Comparison of ENCODE assay signal across 23 cellular contexts in the genomic region with DNA sequence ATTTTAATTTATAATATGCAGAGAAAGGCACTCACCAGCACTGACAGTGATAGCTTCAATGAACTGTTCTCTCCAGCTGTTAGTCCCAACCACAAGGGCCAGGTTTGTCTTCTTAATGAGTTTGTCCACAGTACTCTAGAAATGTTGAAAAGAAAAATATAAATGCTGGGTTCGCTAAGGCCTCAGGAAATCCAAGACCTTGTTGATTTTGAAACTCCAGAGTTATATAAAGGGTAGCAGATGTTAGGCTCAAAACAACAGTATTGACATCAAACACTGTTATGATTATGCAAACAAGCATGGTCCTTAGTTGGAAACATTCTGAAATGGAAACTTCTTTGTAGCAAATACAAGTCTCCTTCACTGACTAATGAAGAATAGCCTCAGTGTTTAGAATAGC.
DNase-seq lines count a peak whose midpoint lies in the region; ATAC-seq lines count a peak whose summit lies in the region.
"Had no signal": no experiment of that assay in that cellular context is flagged by ENCODE, and none has a peak within 500 bp of the region (broad histone marks: within the 10 kb centered on the region; RNA-seq: fewer than 3 reads in every experiment).

No MANE protein-coding gene starts in this region.

- H3K4me1 Mint-ChIP-seq in immature natural killer cell: no peaks in the 10 kb centered on the region
- H3K4me1 Mint-ChIP-seq in stimulated activated naive B cell treated with anti-CD40 and anti-IgM and Interleukin-4, amounts not matched to agents 10 μg/mL and 1 μg/mL and 100 μg/mL, for 72 hours: no peaks in the 10 kb centered on the region
- H3K4me1 Mint-ChIP-seq: activated naive CD8-positive, alpha-beta T cell treated with anti-CD3 and anti-CD28 coated beads for 36 hours; B cell; nephron progenitor cell had no signal

- H3K27ac Mint-ChIP-seq in immature natural killer cell: no peak overlapping the region
- no peak overlapping the region for H3K27ac Mint-ChIP-seq in stimulated activated naive B cell treated with anti-CD40 and anti-IgM and Interleukin-4, amounts not matched to agents 10 μg/mL and 1 μg/mL and 100 μg/mL, for 72 hours
- H3K27ac Mint-ChIP-seq: activated naive CD8-positive, alpha-beta T cell treated with anti-CD3 and anti-CD28 coated beads for 36 hours; B cell; nephron progenitor cell had no signal

- ATAC-seq in GM19324 (IDR thresholded peaks at IDR 0.05; ENCODE audit: low FRiP score, unreplicated experiment): peak; percentile 66
- no peak for ATAC-seq in stimulated activated naive B cell treated with anti-CD40 and anti-IgM and Interleukin-4, amounts not matched to agents 10 μg/mL and 1 μg/mL and 100 μg/mL, for 72 hours (replicated peaks)
- ATAC-seq: esophagus mucosa had no signal

- H3K36me3 Mint-ChIP-seq in immature natural killer cell: no peaks in the 10 kb centered on the region
- no peaks in the 10 kb centered on the region for H3K36me3 Mint-ChIP-seq in stimulated activated naive B cell treated with anti-CD40 and anti-IgM and Interleukin-4, amounts not matched to agents 10 μg/mL and 1 μg/mL and 100 μg/mL, for 72 hours
- H3K36me3 Mint-ChIP-seq: activated naive CD8-positive, alpha-beta T cell treated with anti-CD3 and anti-CD28 coated beads for 36 hours had no signal

- DNase-seq in DMS 273 (lab: John Stamatoyannopoulos, UW; ENCODE audit: unreplicated experiment) (peak; percentile 29), DMS 273 treated with DMSO at 0.1 percent for 48 hours (lab: John Stamatoyannopoulos, UW) (no peak), NCI-H1694 treated with DMSO at 0.1 percent for 48 hours (lab: John Stamatoyannopoulos, UW) (peak; percentile 50), fibroblast of the conjunctiva (ENCODE audit: low read depth) (peak; percentile 33), immature natural killer cell (no peak)
- no peak for DNase-seq in stimulated activated naive B cell treated with anti-CD40 and anti-IgM and Interleukin-4, amounts not matched to agents 10 μg/mL and 1 μg/mL and 100 μg/mL, for 72 hours
- DNase-seq in stimulated activated CD4-positive, alpha-beta T cell treated with anti-CD3 and anti-CD28 coated beads, Interleukin-2, amount 100 ng/mL, for 24 hours: no peak
- DNase-seq: activated CD4-positive, alpha-beta T cell treated with anti-CD3 and anti-CD28 coated beads, Interleukin-2, amount 50 U/mL, for 1 hour; activated CD8-positive, alpha-beta memory T cell treated with anti-CD3 and anti-CD28 coated beads, Interleukin-2, amount 50 U/mL, for 48 hours; activated naive CD8-positive, alpha-beta T cell treated with anti-CD3 and anti-CD28 coated beads for 36 hours; COR-L47; effector memory CD4-positive, alpha-beta T cell; glutamatergic neuron; MG63; NCI-H187; NCI-H524; nephron progenitor cell; sigmoid colon; upper lobe of left lung; WERI-Rb-1 had no signal

- H3K9me3 Mint-ChIP-seq in immature natural killer cell: peaks cover 0 to 7% (median 0%) of the 10 kb centered on the region in 6 donors
- H3K9me3 Mint-ChIP-seq in stimulated activated naive B cell treated with anti-CD40 and anti-IgM and Interleukin-4, amounts not matched to agents 10 μg/mL and 1 μg/mL and 100 μg/mL, for 72 hours: no peaks in the 10 kb centered on the region
- H3K9me3 Mint-ChIP-seq: activated naive CD8-positive, alpha-beta T cell treated with anti-CD3 and anti-CD28 coated beads for 36 hours; nephron progenitor cell had no signal

- peaks cover 0 to 4% (median 0%) of the 10 kb centered on the region in 3 donors for H3K27me3 Mint-ChIP-seq in immature natural killer cell (ENCODE audit: low read depth in 3 of 3)
- H3K27me3 Mint-ChIP-seq in stimulated activated naive B cell treated with anti-CD40 and anti-IgM and Interleukin-4, amounts not matched to agents 10 μg/mL and 1 μg/mL and 100 μg/mL, for 72 hours: no peaks in the 10 kb centered on the region
- H3K27me3 Mint-ChIP-seq: activated naive CD8-positive, alpha-beta T cell treated with anti-CD3 and anti-CD28 coated beads for 36 hours; B cell had no signal

- H3K4me3 Mint-ChIP-seq in immature natural killer cell: no peak overlapping the region
- no peak overlapping the region for H3K4me3 Mint-ChIP-seq in stimulated activated naive B cell treated with anti-CD40 and anti-IgM and Interleukin-4, amounts not matched to agents 10 μg/mL and 1 μg/mL and 100 μg/mL, for 72 hours
- H3K4me3 Mint-ChIP-seq: activated naive CD8-positive, alpha-beta T cell treated with anti-CD3 and anti-CD28 coated beads for 36 hours; B cell; nephron progenitor cell had no signal

Comparison
In these comparisons a context has a peak if more than half of its experiments do, and no peak if none do; other contexts are left out.
1. DNase-seq: peak in DMS 273 (single experiment), NCI-H1694 treated with DMSO at 0.1 percent for 48 hours (single experiment) and fibroblast of the conjunctiva (single experiment); none in DMS 273 treated with DMSO at 0.1 percent for 48 hours (single experiment), immature natural killer cell (0 of 3), stimulated activated naive B cell treated with anti-CD40 and anti-IgM and Interleukin-4, amounts not matched to agents 10 μg/mL and 1 μg/mL and 100 μg/mL, for 72 hours (single experiment) and stimulated activated CD4-positive, alpha-beta T cell treated with anti-CD3 and anti-CD28 coated beads, Interleukin-2, amount 100 ng/mL, for 24 hours (0 of 2).